In genomic region chr2:161077367-161078210, GRCh38 we compare ENCODE assay signal across 8 cellular contexts.
DNase-seq lines count a peak whose midpoint lies in the region; ATAC-seq, FAIRE-seq and TF ChIP-seq lines count a peak whose summit lies in the region.

No MANE protein-coding gene starts in this region.

- no peak for TF ChIP-seq CTCF in GM10248 (IDR thresholded peaks at IDR 0.05; ENCODE audit: control extremely low read depth, extremely low read depth, low read depth, missing control alignments)

- peak; percentile 20 for DNase-seq in GM10248 (ENCODE audit: extremely low spot score)
- DNase-seq in NOMO-1 (lab: John Stamatoyannopoulos, UW; ENCODE audit: unreplicated experiment in 2 of 2) = peak; percentile 76 to 91
- peak; percentile 34 for DNase-seq in activated T-helper 1 cell treated with Interleukin-2 at 50 U/mL for 16 hours (ENCODE audit: low read depth)
- DNase-seq in left colon = peak in 1 of 2 donors; percentile 11
- peak; percentile 29 for DNase-seq in stimulated activated CD8-positive, alpha-beta memory T cell treated with anti-CD3 and anti-CD28 coated beads, Interleukin-7, amount 100 ng/mL, for 24 hours (ENCODE audit: low read depth)
- no peak for DNase-seq in COR-L47 (lab: John Stamatoyannopoulos, UW)
- no peak for DNase-seq in RCC 7860 (ENCODE audit: low spot score)

- ATAC-seq in HG02588 (IDR thresholded peaks at IDR 0.05; ENCODE audit: unreplicated experiment) (peak; percentile 83), left colon (peak; percentile 24)

- CTCF ChIA-PET in GM10248 (lab: Yijun Ruan, JAX) = interaction anchor here (0.7 to 10.1 kb wide), 4 partner anchors 9 to 19 kb away, joined by 3 to 105 read pairs (median 6); no protein-coding TSS in a partner anchor

- FAIRE-seq in RCC 7860 (lab: Jason Lieb, UNC) = no peak

- POLR2A ChIA-PET in GM10248 (lab: Yijun Ruan, JAX) = interaction anchor here (1.0 kb wide), 1 partner anchor 11 kb away, joined by 4 read pairs; no protein-coding TSS in a partner anchor

- intact Hi-C loops in left colon (cut with DNase I, micrococcal nuclease) = no loop called here

Comparison
In these comparisons a context has a peak if more than half of its experiments do, and no peak if none do; other contexts are left out.
1. DNase-seq: peak in GM10248 (single experiment), NOMO-1 (2 of 2), activated T-helper 1 cell treated with Interleukin-2 at 50 U/mL for 16 hours (single experiment) and stimulated activated CD8-positive, alpha-beta memory T cell treated with anti-CD3 and anti-CD28 coated beads, Interleukin-7, amount 100 ng/mL, for 24 hours (single experiment); none in COR-L47 (single experiment) and RCC 7860 (single experiment).